In genomic region chr7:131284702-131285419, GRCh38 we compare ENCODE assay signal across 8 cellular contexts. TPM values are rescaled to one million over a fixed set of nuclear protein-coding genes. Genes with fewer than 3 reads are reported as not detected.
DNase-seq lines count a peak whose midpoint lies in the region; ATAC-seq, FAIRE-seq and TF ChIP-seq lines count a peak whose summit lies in the region.

No MANE protein-coding gene starts in this region.

- peak; percentile 74 for DNase-seq in DMS79 (lab: John Stamatoyannopoulos, UW)
- DNase-seq in heart right ventricle: peak in 1 of 2 donors; percentile 48
- no peak for DNase-seq in GM19239 (ENCODE audit: insufficient read length, low spot score)
- no peak for DNase-seq in HT-29 (ENCODE audit: low spot score)
- no peak for DNase-seq in RWPE1 (ENCODE audit: low spot score)
- DNase-seq in PC-3: no peak

- peaks cover 10 to 26% (median 21%) of the 10 kb centered on the region in 9 donors for H3K4me1 ChIP-seq in heart right ventricle
- H3K4me1 ChIP-seq in rectal smooth muscle tissue (ENCODE audit: control insufficient read depth, insufficient read depth, low read length): peaks cover 4% of the 10 kb centered on the region
- H3K4me1 ChIP-seq in PC-3 (ENCODE audit: insufficient read depth, low read length): no peaks in the 10 kb centered on the region

- intact Hi-C loops in heart right ventricle (cut with DNase I) (no loop called here), PC-3 (cut with micrococcal nuclease) (no loop called here)

- no peaks in the 10 kb centered on the region for H3K27me3 ChIP-seq in heart right ventricle
- H3K27me3 ChIP-seq in rectal smooth muscle tissue (ENCODE audit: control insufficient read depth, insufficient read depth, low read length): no peaks in the 10 kb centered on the region
- H3K27me3 ChIP-seq in PC-3 (ENCODE audit: low read length): no peaks in the 10 kb centered on the region

- H3K9ac ChIP-seq in rectal smooth muscle tissue (ENCODE audit: low read length) (no peak overlapping the region), PC-3 (ENCODE audit: low read length) (no peak overlapping the region)

- H3K9me3 ChIP-seq in heart right ventricle: peaks cover 0 to 7% (median 0%) of the 10 kb centered on the region in 11 donors
- no peaks in the 10 kb centered on the region for H3K9me3 ChIP-seq in PC-3 (ENCODE audit: low read length)

- no peak overlapping the region for H2AFZ ChIP-seq in PC-3 (ENCODE audit: low read length)

- no peak overlapping the region for H3K4me2 ChIP-seq in PC-3 (ENCODE audit: low read length)

- CTCF ChIA-PET in RWPE1 (lab: Yijun Ruan, JAX): interaction anchor here (0.7 kb wide), 1 partner anchor 160 kb away, joined by 3 read pairs; no protein-coding TSS in a partner anchor
- CTCF ChIA-PET in PC-3 (lab: Charles Lee): interaction anchor here (0.5 kb wide), 1 partner anchor 38 kb away, joined by 4 read pairs; no protein-coding TSS in a partner anchor

- H3K79me2 ChIP-seq in PC-3 (ENCODE audit: low read length): no peaks in the 10 kb centered on the region

- no peaks in the 10 kb centered on the region for H3K9me2 ChIP-seq in PC-3 (replicated peaks; ENCODE audit: low read length)

- H3K36me3 ChIP-seq in heart right ventricle (no peaks in the 10 kb centered on the region), rectal smooth muscle tissue (ENCODE audit: control insufficient read depth, insufficient read depth, low read length) (no peaks in the 10 kb centered on the region), PC-3 (ENCODE audit: low read depth, low read length) (no peaks in the 10 kb centered on the region)

- H3K27ac ChIP-seq in angular gyrus (ENCODE audit: low read depth, low read length): peak overlapping the region; percentile 50
- peak overlapping the region; percentile 17 to 81 (median 71) for H3K27ac ChIP-seq in heart right ventricle
- H3K27ac ChIP-seq in rectal smooth muscle tissue (ENCODE audit: low read depth, low read length): peak overlapping the region; percentile 38
- no peak overlapping the region for H3K27ac ChIP-seq in RWPE1
- H3K27ac ChIP-seq in PC-3 (ENCODE audit: low read length): no peak overlapping the region

- H3F3A ChIP-seq in PC-3 (ENCODE audit: low read length, unreplicated experiment): no peaks in the 10 kb centered on the region

- no peak for TF ChIP-seq CTCF in heart right ventricle (IDR thresholded peaks at IDR 0.05)
- TF ChIP-seq CTCF in RWPE1 (conservative IDR thresholded peaks at IDR 0.05; ENCODE audit: low read depth): no peak
- TF ChIP-seq CTCF in PC-3 (conservative IDR thresholded peaks at IDR 0.05; ENCODE audit: low read depth, low read length): no peak

- POLR2A ChIA-PET in RWPE1 (lab: Yijun Ruan, JAX; ENCODE audit: low non-redundant PET) (no interaction called here), PC-3 (lab: Charles Lee; ENCODE audit: unreplicated experiment) (no interaction called here)

- 79% methylated on average over 13 of the region's 13 CpGs for WGBS in heart right ventricle, 2 donors

- ATAC-seq in heart right ventricle (peak in 7 of 8 donors; percentile 54 to 78 (median 72)), PC-3 (no peak)

- BruUV-seq in PC-3 (replicated peaks; lab: Mats Ljungman, UMichigan): no TSS peak

- no peak for FAIRE-seq in GM19239 (lab: Jason Lieb, UNC)

- H3K4me3 ChIP-seq in heart right ventricle (no peak overlapping the region), rectal smooth muscle tissue (ENCODE audit: low read length) (no peak overlapping the region), PC-3 (ENCODE audit: low read length) (no peak overlapping the region)

- H4K20me1 ChIP-seq in PC-3 (ENCODE audit: low read length): no peaks in the 10 kb centered on the region

RNA-seq across cellular contexts. Expression of gene MKLN1, which starts 42.8 kb away (rescaled TPM):
- total RNA-seq in heart right ventricle: 10 to 100 TPM; 34.3 to 48.2 (median 44.8) TPM
- polyA plus RNA-seq in heart right ventricle: 10 to 100 TPM in 1 of 2 donors, 1 to 10 TPM in 1; 9.5 to 22.8 TPM
- total RNA-seq in HT-29 (2014; rRNA removed; shearing (Covaris generic)): 11.2 and 12.1 TPM in 2 replicates
- total RNA-seq in PC-3 (2014; rRNA removed): 15.3 and 16.3 TPM in 2 replicates

Comparison
In these comparisons a context has a peak if more than half of its experiments do, and no peak if none do; other contexts are left out.
1. H3K27ac ChIP-seq: peak in angular gyrus (single experiment), heart right ventricle (10 of 10) and rectal smooth muscle tissue (single experiment); none in RWPE1 (single experiment) and PC-3 (single experiment).